Comparison of ENCODE assay signal across 1 cellular context in genomic region chr2:213157242-213157641, GRCh38.
TF ChIP-seq lines count a peak whose summit lies in the region.

No MANE protein-coding gene starts in this region.

TF ChIP-seq in GM12878, 131 proteins besides CTCF, POLR2A, EP300 and RAD21 (continued from another document):
- peak; percentile 60 for TF ChIP-seq CUX1 (IDR thresholded peaks at IDR 0.05; ENCODE audit: insufficient replicate concordance, low read depth, low read length)
- TF ChIP-seq RUNX3 (IDR thresholded peaks at IDR 0.05; ENCODE audit: low read length), result peak; percentile 79
- 0 out of 2 replicates have a peak, but pooled peaks have one; percentile 65 for TF ChIP-seq NBN (IDR thresholded peaks at IDR 0.05)
- no peak for TF ChIP-seq POLR2AphosphoS2 (IDR thresholded peaks at IDR 0.05; ENCODE audit: low read depth, low read length)
- peak; percentile 67 for TF ChIP-seq MEF2B (IDR thresholded peaks at IDR 0.05; ENCODE audit: partially characterized antibody, poor library complexity, severe bottlenecking)
- TF ChIP-seq ZNF384 (IDR thresholded peaks at IDR 0.05; ENCODE audit: borderline replicate concordance, low read depth, low read length), result 0 out of 2 replicates have a peak, but pooled peaks have one; percentile 1
- TF ChIP-seq ZNF274 (IDR thresholded peaks at IDR 0.05; ENCODE audit: insufficient read depth, insufficient read length), result no peak
- no peak for TF ChIP-seq ZNF24 (IDR thresholded peaks at IDR 0.05)
- no peak for TF ChIP-seq RFX5 (IDR thresholded peaks at IDR 0.05; ENCODE audit: low read depth, low read length)
- 0 out of 2 replicates have a peak, but pooled peaks have one; percentile 47 for TF ChIP-seq CBFB (IDR thresholded peaks at IDR 0.05; ENCODE audit: low read depth)
- TF ChIP-seq ELK1 (IDR thresholded peaks at IDR 0.05; ENCODE audit: low read depth, low read length), result no peak
- TF ChIP-seq PAX5 (IDR thresholded peaks at IDR 0.05; ENCODE audit: borderline replicate concordance, low read depth, low read length), result 0 out of 2 replicates have a peak, but pooled peaks have one; percentile 17
- peak; percentile 17 for TF ChIP-seq RELA (IDR thresholded peaks at IDR 0.05; ENCODE audit: borderline replicate concordance, partially characterized antibody)
- TF ChIP-seq CHD4 (IDR thresholded peaks at IDR 0.05), result no peak
- TF ChIP-seq STAT3 (IDR thresholded peaks at IDR 0.05; ENCODE audit: low read depth, low read length), result peak; percentile 84; the same call in 1 of the 2 replicates
- TF ChIP-seq HDAC2 (IDR thresholded peaks at IDR 0.05), result no peak
- TF ChIP-seq IKZF1 (conservative IDR thresholded peaks at IDR 0.05), result peak; percentile 67
- TF ChIP-seq MTA3 (IDR thresholded peaks at IDR 0.05; ENCODE audit: borderline replicate concordance, low read length), result 0 out of 2 replicates have a peak, but pooled peaks have one; percentile 56
- TF ChIP-seq ZBED1 (IDR thresholded peaks at IDR 0.05; ENCODE audit: borderline replicate concordance), result no peak
- TF ChIP-seq NR2C1 (IDR thresholded peaks at IDR 0.05), result peak; percentile 37; the same call in 1 of the 2 replicates
- peak; percentile 41; the same call in 1 of the 2 replicates for TF ChIP-seq GABPA (IDR thresholded peaks at IDR 0.05; ENCODE audit: low read depth)
- TF ChIP-seq MEF2A (IDR thresholded peaks at IDR 0.05; ENCODE audit: insufficient read depth, low read depth, low read length), result peak; percentile 48; the same call in 1 of the 2 replicates
- peak; percentile 62; the same call in 1 of the 2 replicates for TF ChIP-seq PML (IDR thresholded peaks at IDR 0.05; ENCODE audit: low read length)
- TF ChIP-seq SMAD1 (IDR thresholded peaks at IDR 0.05; ENCODE audit: low read depth, partially characterized antibody), result peak; percentile 15
- TF ChIP-seq TCF12 (IDR thresholded peaks at IDR 0.05; ENCODE audit: low read depth, low read length), result peak; percentile 70; the same call in 1 of the 2 replicates
- no peak for TF ChIP-seq FOS (IDR thresholded peaks at IDR 0.05; ENCODE audit: borderline replicate concordance, extremely low read depth, insufficient read length)
- TF ChIP-seq TCF3 (IDR thresholded peaks at IDR 0.05; ENCODE audit: borderline replicate concordance, insufficient read depth, low read depth, low read length), result peak; percentile 52; the same call in 1 of the 2 replicates
- peak; percentile 20 for TF ChIP-seq JUNB (IDR thresholded peaks at IDR 0.05)
- peak; percentile 17 to 64; a peak in 3 of 4 replicates for TF ChIP-seq IKZF2 (IDR thresholded peaks at IDR 0.05)
- TF ChIP-seq CREM (IDR thresholded peaks at IDR 0.05; ENCODE audit: low read depth), result peak; percentile 92
- peak; percentile 82 for TF ChIP-seq NFIC (IDR thresholded peaks at IDR 0.05; ENCODE audit: low read depth, low read length)
- TF ChIP-seq BCL11A (IDR thresholded peaks at IDR 0.05; ENCODE audit: low read depth, low read length), result 0 out of 2 replicates have a peak, but pooled peaks have one; percentile 25
- TF ChIP-seq RCOR1 (conservative IDR thresholded peaks at IDR 0.05; ENCODE audit: low read depth, low read length), result 0 out of 2 replicates have a peak, but pooled peaks have one; percentile 73
- TF ChIP-seq CHD2 (IDR thresholded peaks at IDR 0.05; ENCODE audit: borderline replicate concordance, low read depth, low read length), result peak; percentile 48; the same call in 1 of the 2 replicates
- no peak for TF ChIP-seq EED (IDR thresholded peaks at IDR 0.05; ENCODE audit: low read depth)
- peak; percentile 59; the same call in 1 of the 2 replicates for TF ChIP-seq DPF2 (IDR thresholded peaks at IDR 0.05)
- TF ChIP-seq ATF2 (IDR thresholded peaks at IDR 0.05; ENCODE audit: low read length), result peak; percentile 97
- TF ChIP-seq RELB (IDR thresholded peaks at IDR 0.05; ENCODE audit: low read depth), result peak; percentile 68
- TF ChIP-seq CBX5 (IDR thresholded peaks at IDR 0.05; ENCODE audit: low read depth), result peak; percentile 69; the same call in 1 of the 2 replicates
- TF ChIP-seq MLLT1 (IDR thresholded peaks at IDR 0.05), result no peak
- peak; percentile 80 for TF ChIP-seq SKIL (IDR thresholded peaks at IDR 0.05; ENCODE audit: low read depth, poor library complexity, severe bottlenecking)
- TF ChIP-seq NR2F1 (conservative IDR thresholded peaks at IDR 0.05), result peak; percentile 86
- TF ChIP-seq CREB1 (IDR thresholded peaks at IDR 0.05; ENCODE audit: low read depth), result peak; percentile 96
- no peak for TF ChIP-seq CHD1 (IDR thresholded peaks at IDR 0.05; ENCODE audit: low read depth, low read length)
